2 cellular contexts compared by ENCODE assay signal in genomic region chr5:65151632-65152031, GRCh38.
TF ChIP-seq lines count a peak whose summit lies in the region.

No MANE protein-coding gene starts in this region.

TF ChIP-seq in A549, 52 proteins besides CTCF, POLR2A, EP300 and RAD21 (continued from another document):
- TF ChIP-seq REST (IDR thresholded peaks at IDR 0.05) (no peak), ZSCAN20 (CRISPR knock-in tag; IDR thresholded peaks at IDR 0.05) (no peak), NR3C1 (IDR thresholded peaks at IDR 0.05) (no peak)

TF ChIP-seq in HepG2, 621 proteins besides CTCF, POLR2A, EP300 and RAD21 (continued from another document):
- TF ChIP-seq ARID5B (CRISPR knock-in tag; IDR thresholded peaks at IDR 0.05) (peak; percentile 64), TEAD3 (CRISPR knock-in tag; optimal IDR thresholded peaks at IDR 0.05; ENCODE audit: borderline replicate concordance) (peak; percentile 24), SKIL (CRISPR knock-in tag; IDR thresholded peaks at IDR 0.05; ENCODE audit: borderline replicate concordance) (peak; percentile 48; the same call in 1 of the 2 replicates), SAP130 (CRISPR knock-in tag; IDR thresholded peaks at IDR 0.05; ENCODE audit: low read depth) (peak; percentile 22; the same call in 1 of the 2 replicates), ZMYM4 (CRISPR knock-in tag; IDR thresholded peaks at IDR 0.05) (0 out of 2 replicates have a peak, but pooled peaks have one; percentile 27), STAG1 (CRISPR knock-in tag; IDR thresholded peaks at IDR 0.05) (peak; percentile 38; the same call in 1 of the 2 replicates), PLRG1 (conservative IDR thresholded peaks at IDR 0.05) (no peak), HNRNPUL1 (IDR thresholded peaks at IDR 0.05; ENCODE audit: low read depth, low read length) (no peak), RXRB (CRISPR knock-in tag; IDR thresholded peaks at IDR 0.05; ENCODE audit: borderline replicate concordance) (peak; percentile 53; the same call in 1 of the 2 replicates), BCL6 (CRISPR knock-in tag; IDR thresholded peaks at IDR 0.05) (peak; percentile 74), ZNF331 (CRISPR knock-in tag; IDR thresholded peaks at IDR 0.05) (peak; percentile 50; the same call in 1 of the 2 replicates), THRA (CRISPR knock-in tag; IDR thresholded peaks at IDR 0.05; ENCODE audit: borderline replicate concordance) (peak; percentile 49; the same call in 1 of the 2 replicates), SKI (IDR thresholded peaks at IDR 0.05; ENCODE audit: partially characterized antibody) (peak; percentile 95), ZNF354B (CRISPR knock-in tag; IDR thresholded peaks at IDR 0.05) (no peak), SOX6 (IDR thresholded peaks at IDR 0.05) (no peak), SOX6 (CRISPR knock-in tag; IDR thresholded peaks at IDR 0.05) (peak; percentile 58), ZNF382 (CRISPR knock-in tag; IDR thresholded peaks at IDR 0.05; ENCODE audit: borderline replicate concordance) (no peak), NFRKB (IDR thresholded peaks at IDR 0.05) (no peak), CREBL2 (CRISPR knock-in tag; IDR thresholded peaks at IDR 0.05; ENCODE audit: borderline replicate concordance) (no peak), GATAD2A (CRISPR knock-in tag; IDR thresholded peaks at IDR 0.05) (0 out of 2 replicates have a peak, but pooled peaks have one; percentile 25), TP53 (CRISPR knock-in tag; conservative IDR thresholded peaks at IDR 0.05) (no peak), HHEX (CRISPR knock-in tag; IDR thresholded peaks at IDR 0.05) (0 out of 2 replicates have a peak, but pooled peaks have one; percentile 15), ZNF883 (CRISPR knock-in tag; IDR thresholded peaks at IDR 0.05; ENCODE audit: not compliant biosample characterization) (no peak), ZGPAT (CRISPR knock-in tag; IDR thresholded peaks at IDR 0.05) (0 out of 2 replicates have a peak, but pooled peaks have one; percentile 20), SOX13 (IDR thresholded peaks at IDR 0.05) (no peak), SOX13 (CRISPR knock-in tag; conservative IDR thresholded peaks at IDR 0.05 in 1 of 2, IDR thresholded peaks at IDR 0.05 in 1 of 2) (peak in 1 of 2 experiments; percentile 34; a peak in 1 of 4 replicates), NCOR1 (IDR thresholded peaks at IDR 0.05; ENCODE audit: borderline replicate concordance, low read length) (peak; percentile 66; the same call in 1 of the 2 replicates)
